22 cellular contexts compared by ENCODE assay signal in genomic region chr6:148564494-148564893, GRCh38.
"Had no signal": no experiment of that assay in that cellular context is flagged by ENCODE, and none has a peak within 500 bp of the region (broad histone marks: within the 10 kb centered on the region; RNA-seq: fewer than 3 reads in every experiment).

No MANE protein-coding gene starts in this region.

- H3K9me3 ChIP-seq: colonic mucosa, esophagus squamous epithelium, gastrocnemius medialis, heart right ventricle, left lung, lower lobe of right lung, mucosa of descending colon had no signal

- DNase-seq: colonic mucosa; cortex of kidney; effector CD8-positive, alpha-beta T cell; effector memory CD8-positive, alpha-beta T cell; endodermal cell; erythroblast; esophagus squamous epithelium; foreskin fibroblast; foreskin melanocyte; gastrocnemius medialis; glutamatergic neuron; head of caudate nucleus; heart right ventricle; hippocampal formation; left cardiac atrium; left lung; left ventricle myocardium superior; lower lobe of right lung; mesenchymal stem cell; mucosa of descending colon; naive B cell had no signal

- H3K27me3 ChIP-seq: colonic mucosa, esophagus squamous epithelium, gastrocnemius medialis had no signal

- H3K27ac ChIP-seq: colonic mucosa, epithelial cell of prostate, esophagus squamous epithelium, gastrocnemius medialis, heart right ventricle, left lung, lower lobe of right lung had no signal

- H3K4me3 ChIP-seq: colonic mucosa, esophagus squamous epithelium, gastrocnemius medialis, heart right ventricle, left lung, lower lobe of right lung, mucosa of descending colon had no signal

- H3K36me3 ChIP-seq: colonic mucosa, esophagus squamous epithelium, gastrocnemius medialis, heart right ventricle, left lung, lower lobe of right lung had no signal

- H3K4me1 ChIP-seq: colonic mucosa, gastrocnemius medialis had no signal
